Comparison of ENCODE assay signal across 12 cellular contexts in genomic region chr12:65868133-65868705, GRCh38. TPM values are rescaled to one million over a fixed set of nuclear protein-coding genes. Genes with fewer than 3 reads are reported as not detected.
DNase-seq lines count a peak whose midpoint lies in the region; ATAC-seq and TF ChIP-seq lines count a peak whose summit lies in the region.
"Had no signal": no experiment of that assay in that cellular context is flagged by ENCODE, and none has a peak within 500 bp of the region (broad histone marks: within the 10 kb centered on the region; RNA-seq: fewer than 3 reads in every experiment).

No MANE protein-coding gene starts in this region.

- H3K36me3 ChIP-seq in A673 (ENCODE audit: insufficient read depth, low read length, poor library complexity, severe bottlenecking) (peaks cover 56% of the 10 kb centered on the region), lower lobe of right lung (no peaks in the 10 kb centered on the region), GM23338 (ENCODE audit: insufficient read depth) (no peaks in the 10 kb centered on the region)
- H3K36me3 ChIP-seq: gastroesophageal sphincter, left ventricle myocardium inferior had no signal

- TF ChIP-seq RAD21 in Ishikawa (IDR thresholded peaks at IDR 0.05; ENCODE audit: low read depth), result no peak

- H3K9me2 ChIP-seq in GM23338 (ENCODE audit: insufficient read depth), result no peaks in the 10 kb centered on the region

- peak; percentile 85 for DNase-seq in A673 (ENCODE audit: low spot score)
- DNase-seq in SKM-1 treated with dmso at 0.1 percent for 144 hours (lab: John Stamatoyannopoulos, UW; ENCODE audit: unreplicated experiment), result peak; percentile 67
- DNase-seq in fibroblast of the aortic adventitia (ENCODE audit: low read depth), result peak; percentile 94
- DNase-seq in lower lobe of right lung, result no peak
- no peak for DNase-seq in iPS-NIHi11 (ENCODE audit: low spot score)
- no peak for DNase-seq in GM23338 (ENCODE audit: low spot score)
- no peak for DNase-seq in activated naive CD4-positive, alpha-beta T cell treated with anti-CD3 and anti-CD28 coated beads, Interleukin-2, amount 50 U/mL, for 16 hours
- DNase-seq: Karpas-422, left ventricle myocardium inferior had no signal

- no peaks in the 10 kb centered on the region for H3F3A ChIP-seq in GM23338 (replicated peaks; ENCODE audit: low read depth)

- ATAC-seq in lower lobe of right lung, result no peak
- no peak for ATAC-seq in GM23338
- ATAC-seq: A549 had no signal

- H3K9me3 Mint-ChIP-seq in GM23338, result no peaks in the 10 kb centered on the region

- BruUV-seq in A673 (replicated peaks; lab: Mats Ljungman, UMichigan), result no TSS peak

- no peak overlapping the region for H3K4me3 Mint-ChIP-seq in GM23338

- intact Hi-C loops in A673 (cut with micrococcal nuclease; ENCODE audit: unreplicated experiment), result no loop called here
- intact Hi-C loops in lower lobe of right lung (cut with DNase I), result no loop called here

- H3K79me2 ChIP-seq in GM23338 (replicated peaks; ENCODE audit: insufficient read depth), result peaks cover 6% of the 10 kb centered on the region; the same call in 1 of the 2 replicates

- TF ChIP-seq EP300 in Ishikawa (IDR thresholded peaks at IDR 0.05; ENCODE audit: borderline replicate concordance), result no peak

- TF ChIP-seq CTCF in A673 (conservative IDR thresholded peaks at IDR 0.05; ENCODE audit: low read depth, low read length), result no peak
- no peak for TF ChIP-seq CTCF in fibroblast of the aortic adventitia (IDR thresholded peaks at IDR 0.05; ENCODE audit: insufficient read depth, low read length)
- no peak for TF ChIP-seq CTCF in lower lobe of right lung (IDR thresholded peaks at IDR 0.05)
- TF ChIP-seq CTCF in GM23338 (conservative IDR thresholded peaks at IDR 0.05; ENCODE audit: low read depth in 2 of 2), result no peak

- no peaks in the 10 kb centered on the region for H3K27me3 ChIP-seq in A673 (replicated peaks; ENCODE audit: insufficient read depth, low read depth, low read length, poor library complexity)
- no peaks in the 10 kb centered on the region for H3K27me3 ChIP-seq in lower lobe of right lung (ENCODE audit: low read depth)
- no peaks in the 10 kb centered on the region for H3K27me3 ChIP-seq in GM23338 (ENCODE audit: insufficient read depth)

- H3K36me3 Mint-ChIP-seq in GM23338 (ENCODE audit: low read depth), result peaks cover 26% of the 10 kb centered on the region

- H3K9me3 ChIP-seq in A673 (ENCODE audit: low read depth, low read length, poor library complexity, severe bottlenecking) (no peaks in the 10 kb centered on the region), lower lobe of right lung (no peaks in the 10 kb centered on the region)
- H3K9me3 ChIP-seq: A549, gastroesophageal sphincter, left ventricle myocardium inferior had no signal

- peaks cover 46% of the 10 kb centered on the region for H3K4me1 ChIP-seq in A673 (ENCODE audit: insufficient read depth, low read length, poor library complexity, severe bottlenecking)
- H3K4me1 ChIP-seq in lower lobe of right lung, result no peaks in the 10 kb centered on the region
- H3K4me1 ChIP-seq in GM23338 (ENCODE audit: insufficient read depth), result peaks cover 16% of the 10 kb centered on the region
- H3K4me1 ChIP-seq: A549, gastroesophageal sphincter, left ventricle myocardium inferior had no signal

- POLR2A ChIA-PET in A673 (lab: Charles Lee; ENCODE audit: low non-redundant PET), result interaction anchor here (0.6 kb wide), 2 partner anchors 224 to 559 kb away, joined by 3 to 5 read pairs; no protein-coding TSS in a partner anchor

- H3K4me1 Mint-ChIP-seq in GM23338, result peaks cover 21% of the 10 kb centered on the region

- H3K27me3 Mint-ChIP-seq in GM23338 (ENCODE audit: insufficient read depth, low read depth, poor library complexity), result no peaks in the 10 kb centered on the region

- CTCF ChIA-PET in A673 (lab: Charles Lee), result no interaction called here

- H2AFZ ChIP-seq in GM23338, result no peak overlapping the region

- H4K20me1 ChIP-seq in GM23338 (replicated peaks; ENCODE audit: insufficient read depth), result no peaks in the 10 kb centered on the region; the same call in 1 of the 2 replicates

- no peak overlapping the region for H3K4me3 ChIP-seq in A673 (ENCODE audit: low read depth, low read length, poor library complexity, severe bottlenecking)
- peak overlapping the region; percentile 28 for H3K4me3 ChIP-seq in fibroblast of the aortic adventitia (ENCODE audit: low read depth, low read length)
- H3K4me3 ChIP-seq in lower lobe of right lung, result no peak overlapping the region
- H3K4me3 ChIP-seq in GM23338, result no peak overlapping the region
- H3K4me3 ChIP-seq: A549, gastroesophageal sphincter, left ventricle myocardium inferior had no signal

- peak overlapping the region; percentile 61 for H3K27ac ChIP-seq in A673 (ENCODE audit: low read depth, low read length, poor library complexity, severe bottlenecking)
- H3K27ac ChIP-seq in lower lobe of right lung, result no peak overlapping the region
- H3K27ac ChIP-seq in GM23338 (ENCODE audit: low read depth), result no peak overlapping the region
- H3K27ac ChIP-seq: A549, gastroesophageal sphincter, left ventricle myocardium inferior had no signal

- H3K4me2 ChIP-seq in GM23338, result no peak overlapping the region
- H3K4me2 ChIP-seq: A549 had no signal

- no peak overlapping the region; the same call in 1 of the 2 replicates for H3K27ac Mint-ChIP-seq in GM23338

TF ChIP-seq in Ishikawa, 13 proteins besides CTCF, POLR2A, EP300 and RAD21:
- no peak for TF ChIP-seq FOXM1 (IDR thresholded peaks at IDR 0.05; ENCODE audit: borderline replicate concordance, low read depth)
- TF ChIP-seq REST (IDR thresholded peaks at IDR 0.05; ENCODE audit: low read depth), result no peak
- 0 out of 2 replicates have a peak, but pooled peaks have one; percentile 18 for TF ChIP-seq CREB1 (IDR thresholded peaks at IDR 0.05; ENCODE audit: low read depth)

TF ChIP-seq in GM23338, 12 proteins besides CTCF, POLR2A, EP300 and RAD21 (continues in another document):
- TF ChIP-seq ZNF462 (CRISPR knock-in tag; IDR thresholded peaks at IDR 0.05) (no peak), NANOG (IDR thresholded peaks at IDR 0.05; ENCODE audit: borderline replicate concordance) (no peak), CREB1 (CRISPR knock-in tag; IDR thresholded peaks at IDR 0.05; ENCODE audit: low read depth) (no peak), POLR2AphosphoS5 (IDR thresholded peaks at IDR 0.05; ENCODE audit: low read depth) (no peak), ZNF114 (CRISPR knock-in tag; IDR thresholded peaks at IDR 0.05) (no peak)

RNA-seq across cellular contexts. Expression of gene HMGA2, which starts 43.9 kb away (rescaled TPM):
- total RNA-seq in A673 (2021) (96.8 and 103 TPM in 2 replicates), fibroblast of the aortic adventitia (ENCODE audit: low replicate concordance) (26.7 and 72.9 TPM in 2 replicates), lower lobe of right lung (not detected)
- 86.0 and 94.8 TPM in 2 replicates for total RNA-seq in GM23338 (2014; rRNA removed; shearing (Covaris generic))
- 43.9 and 50.4 TPM in 2 replicates for polyA plus RNA-seq in GM23338 (2016; fragmentation: Nextera tagmentation; extraction: Ambion mirVana)
- total RNA-seq: left ventricle myocardium inferior had no signal

Comparison
In these comparisons a context has a peak if more than half of its experiments do, and no peak if none do; other contexts are left out.
1. DNase-seq: peak in A673 (single experiment), SKM-1 treated with dmso at 0.1 percent for 144 hours (single experiment) and fibroblast of the aortic adventitia (single experiment); none in lower lobe of right lung (single experiment), iPS-NIHi11 (single experiment), GM23338 (single experiment) and activated naive CD4-positive, alpha-beta T cell treated with anti-CD3 and anti-CD28 coated beads, Interleukin-2, amount 50 U/mL, for 16 hours (single experiment).
2. RNA of gene HMGA2, which starts 43.9 kb away (total RNA-seq): 96.8 to 103 TPM in A673, 86.0 to 94.8 TPM in GM23338 and 26.7 to 72.9 TPM in fibroblast of the aortic adventitia; not detected in lower lobe of right lung (single experiment); every median in the first group is over 10 times any median in the second.